Comparison of ENCODE assay signal across 2 cellular contexts in the genomic region with DNA sequence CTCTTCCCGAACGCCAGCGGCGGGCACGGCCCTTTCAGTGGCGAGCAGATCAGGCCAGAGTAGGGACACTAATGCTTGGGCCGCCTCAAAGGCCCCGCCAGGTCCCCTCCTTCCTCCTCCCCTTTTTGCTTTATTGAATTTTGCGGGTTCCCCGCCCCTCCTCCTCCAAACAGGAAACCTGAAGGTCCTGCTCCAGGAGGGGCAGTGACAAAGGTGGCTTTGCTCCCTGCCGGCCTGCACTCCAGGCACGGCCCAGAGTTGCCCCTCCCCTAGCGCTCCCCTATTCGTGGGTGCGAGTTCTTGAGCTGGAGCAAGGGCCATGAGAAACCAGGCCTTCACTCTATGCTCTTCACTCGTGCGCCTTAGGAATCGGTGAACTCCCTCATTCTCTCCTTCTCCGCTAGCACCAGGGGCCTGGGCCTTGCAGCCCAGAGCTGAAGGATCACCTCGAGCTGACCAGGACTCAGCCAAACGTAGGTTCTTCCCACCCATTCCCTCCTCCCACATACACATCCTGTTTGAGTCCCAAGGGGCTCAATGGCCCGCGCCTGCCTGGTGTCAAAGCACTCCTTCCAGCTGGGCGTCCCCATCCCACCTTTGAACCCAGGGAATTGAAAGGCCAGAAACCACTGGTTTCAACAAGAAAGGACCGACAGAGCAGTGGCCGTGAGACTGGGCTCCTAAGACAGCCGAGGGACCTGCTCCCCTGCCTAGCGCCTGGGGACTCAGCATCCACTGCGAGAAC.
TF ChIP-seq lines count a peak whose summit lies in the region.

No MANE protein-coding gene starts in this region.

TF ChIP-seq in SK-N-SH, 30 proteins besides CTCF, POLR2A, EP300 and RAD21 (continued from another document):
- TF ChIP-seq, protein P1, sequence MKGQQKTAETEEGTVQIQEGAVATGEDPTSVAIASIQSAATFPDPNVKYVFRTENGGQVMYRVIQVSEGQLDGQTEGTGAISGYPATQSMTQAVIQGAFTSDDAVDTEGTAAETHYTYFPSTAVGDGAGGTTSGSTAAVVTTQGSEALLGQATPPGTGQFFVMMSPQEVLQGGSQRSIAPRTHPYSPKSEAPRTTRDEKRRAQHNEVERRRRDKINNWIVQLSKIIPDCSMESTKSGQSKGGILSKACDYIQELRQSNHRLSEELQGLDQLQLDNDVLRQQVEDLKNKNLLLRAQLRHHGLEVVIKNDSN (IDR thresholded peaks at IDR 0.05; ENCODE audit: borderline replicate concordance, low read depth): no peak
- no peak for TF ChIP-seq RCOR1 (IDR thresholded peaks at IDR 0.05; ENCODE audit: low read length)
- TF ChIP-seq, protein P2, sequence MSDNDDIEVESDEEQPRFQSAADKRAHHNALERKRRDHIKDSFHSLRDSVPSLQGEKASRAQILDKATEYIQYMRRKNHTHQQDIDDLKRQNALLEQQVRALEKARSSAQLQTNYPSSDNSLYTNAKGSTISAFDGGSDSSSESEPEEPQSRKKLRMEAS (IDR thresholded peaks at IDR 0.05; ENCODE audit: low read depth): no peak
- no peak for TF ChIP-seq GATA2 (CRISPR knock-in tag; IDR thresholded peaks at IDR 0.05)
- TF ChIP-seq MXI1 (IDR thresholded peaks at IDR 0.05; ENCODE audit: low read depth, low read length): no peak
- TF ChIP-seq, protein P3, sequence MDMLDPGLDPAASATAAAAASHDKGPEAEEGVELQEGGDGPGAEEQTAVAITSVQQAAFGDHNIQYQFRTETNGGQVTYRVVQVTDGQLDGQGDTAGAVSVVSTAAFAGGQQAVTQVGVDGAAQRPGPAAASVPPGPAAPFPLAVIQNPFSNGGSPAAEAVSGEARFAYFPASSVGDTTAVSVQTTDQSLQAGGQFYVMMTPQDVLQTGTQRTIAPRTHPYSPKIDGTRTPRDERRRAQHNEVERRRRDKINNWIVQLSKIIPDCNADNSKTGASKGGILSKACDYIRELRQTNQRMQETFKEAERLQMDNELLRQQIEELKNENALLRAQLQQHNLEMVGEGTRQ (IDR thresholded peaks at IDR 0.05; ENCODE audit: borderline replicate concordance, low read depth, low read length): no peak
- TF ChIP-seq JUND (IDR thresholded peaks at IDR 0.05): no peak
- TF ChIP-seq MEF2A (IDR thresholded peaks at IDR 0.05; ENCODE audit: borderline replicate concordance, low read depth): no peak
- no peak for TF ChIP-seq ELF1 (IDR thresholded peaks at IDR 0.05)
- no peak for TF ChIP-seq YY1 (IDR thresholded peaks at IDR 0.05; ENCODE audit: low read depth)

TF ChIP-seq in SK-N-SH treated with all-trans-retinoic acid at 6 μM for 48 hours, 23 proteins besides CTCF, POLR2A, EP300 and RAD21 (continued from another document):
- TF ChIP-seq, protein P4, sequence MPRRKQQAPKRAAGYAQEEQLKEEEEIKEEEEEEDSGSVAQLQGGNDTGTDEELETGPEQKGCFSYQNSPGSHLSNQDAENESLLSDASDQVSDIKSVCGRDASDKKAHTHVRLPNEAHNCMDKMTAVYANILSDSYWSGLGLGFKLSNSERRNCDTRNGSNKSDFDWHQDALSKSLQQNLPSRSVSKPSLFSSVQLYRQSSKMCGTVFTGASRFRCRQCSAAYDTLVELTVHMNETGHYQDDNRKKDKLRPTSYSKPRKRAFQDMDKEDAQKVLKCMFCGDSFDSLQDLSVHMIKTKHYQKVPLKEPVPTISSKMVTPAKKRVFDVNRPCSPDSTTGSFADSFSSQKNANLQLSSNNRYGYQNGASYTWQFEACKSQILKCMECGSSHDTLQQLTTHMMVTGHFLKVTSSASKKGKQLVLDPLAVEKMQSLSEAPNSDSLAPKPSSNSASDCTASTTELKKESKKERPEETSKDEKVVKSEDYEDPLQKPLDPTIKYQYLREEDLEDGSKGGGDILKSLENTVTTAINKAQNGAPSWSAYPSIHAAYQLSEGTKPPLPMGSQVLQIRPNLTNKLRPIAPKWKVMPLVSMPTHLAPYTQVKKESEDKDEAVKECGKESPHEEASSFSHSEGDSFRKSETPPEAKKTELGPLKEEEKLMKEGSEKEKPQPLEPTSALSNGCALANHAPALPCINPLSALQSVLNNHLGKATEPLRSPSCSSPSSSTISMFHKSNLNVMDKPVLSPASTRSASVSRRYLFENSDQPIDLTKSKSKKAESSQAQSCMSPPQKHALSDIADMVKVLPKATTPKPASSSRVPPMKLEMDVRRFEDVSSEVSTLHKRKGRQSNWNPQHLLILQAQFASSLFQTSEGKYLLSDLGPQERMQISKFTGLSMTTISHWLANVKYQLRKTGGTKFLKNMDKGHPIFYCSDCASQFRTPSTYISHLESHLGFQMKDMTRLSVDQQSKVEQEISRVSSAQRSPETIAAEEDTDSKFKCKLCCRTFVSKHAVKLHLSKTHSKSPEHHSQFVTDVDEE (CRISPR knock-in tag; IDR thresholded peaks at IDR 0.05): no peak
- TF ChIP-seq TCF4 (CRISPR knock-in tag; IDR thresholded peaks at IDR 0.05; ENCODE audit: borderline replicate concordance) (no peak), PPARA (CRISPR knock-in tag; IDR thresholded peaks at IDR 0.05; ENCODE audit: borderline replicate concordance) (no peak), ZNF565 (CRISPR knock-in tag; conservative IDR thresholded peaks at IDR 0.05; ENCODE audit: low read depth) (no peak), ESRRG (CRISPR knock-in tag; IDR thresholded peaks at IDR 0.05) (no peak), GLIS3 (CRISPR knock-in tag; IDR thresholded peaks at IDR 0.05) (no peak), SNAI2 (CRISPR knock-in tag; IDR thresholded peaks at IDR 0.05) (no peak), ZNF8 (CRISPR knock-in tag; IDR thresholded peaks at IDR 0.05) (no peak), BACH2 (CRISPR knock-in tag; IDR thresholded peaks at IDR 0.05; ENCODE audit: borderline replicate concordance) (no peak), CSDC2 (CRISPR knock-in tag; IDR thresholded peaks at IDR 0.05) (no peak), ZNF70 (CRISPR knock-in tag; IDR thresholded peaks at IDR 0.05) (no peak), ZC3H10 (CRISPR knock-in tag; IDR thresholded peaks at IDR 0.05) (no peak), ARNTL (CRISPR knock-in tag; IDR thresholded peaks at IDR 0.05; ENCODE audit: borderline replicate concordance, low read depth) (no peak), OSR1 (CRISPR knock-in tag; IDR thresholded peaks at IDR 0.05) (no peak)
- TF ChIP-seq, protein P5, sequence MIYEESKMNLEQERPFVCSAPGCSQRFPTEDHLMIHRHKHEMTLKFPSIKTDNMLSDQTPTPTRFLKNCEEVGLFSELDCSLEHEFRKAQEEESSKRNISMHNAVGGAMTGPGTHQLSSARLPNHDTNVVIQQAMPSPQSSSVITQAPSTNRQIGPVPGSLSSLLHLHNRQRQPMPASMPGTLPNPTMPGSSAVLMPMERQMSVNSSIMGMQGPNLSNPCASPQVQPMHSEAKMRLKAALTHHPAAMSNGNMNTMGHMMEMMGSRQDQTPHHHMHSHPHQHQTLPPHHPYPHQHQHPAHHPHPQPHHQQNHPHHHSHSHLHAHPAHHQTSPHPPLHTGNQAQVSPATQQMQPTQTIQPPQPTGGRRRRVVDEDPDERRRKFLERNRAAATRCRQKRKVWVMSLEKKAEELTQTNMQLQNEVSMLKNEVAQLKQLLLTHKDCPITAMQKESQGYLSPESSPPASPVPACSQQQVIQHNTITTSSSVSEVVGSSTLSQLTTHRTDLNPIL (CRISPR knock-in tag; IDR thresholded peaks at IDR 0.05; ENCODE audit: low read depth): no peak
- TF ChIP-seq, protein P6, sequence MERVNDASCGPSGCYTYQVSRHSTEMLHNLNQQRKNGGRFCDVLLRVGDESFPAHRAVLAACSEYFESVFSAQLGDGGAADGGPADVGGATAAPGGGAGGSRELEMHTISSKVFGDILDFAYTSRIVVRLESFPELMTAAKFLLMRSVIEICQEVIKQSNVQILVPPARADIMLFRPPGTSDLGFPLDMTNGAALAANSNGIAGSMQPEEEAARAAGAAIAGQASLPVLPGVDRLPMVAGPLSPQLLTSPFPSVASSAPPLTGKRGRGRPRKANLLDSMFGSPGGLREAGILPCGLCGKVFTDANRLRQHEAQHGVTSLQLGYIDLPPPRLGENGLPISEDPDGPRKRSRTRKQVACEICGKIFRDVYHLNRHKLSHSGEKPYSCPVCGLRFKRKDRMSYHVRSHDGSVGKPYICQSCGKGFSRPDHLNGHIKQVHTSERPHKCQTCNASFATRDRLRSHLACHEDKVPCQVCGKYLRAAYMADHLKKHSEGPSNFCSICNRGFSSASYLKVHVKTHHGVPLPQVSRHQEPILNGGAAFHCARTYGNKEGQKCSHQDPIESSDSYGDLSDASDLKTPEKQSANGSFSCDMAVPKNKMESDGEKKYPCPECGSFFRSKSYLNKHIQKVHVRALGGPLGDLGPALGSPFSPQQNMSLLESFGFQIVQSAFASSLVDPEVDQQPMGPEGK (CRISPR knock-in tag; IDR thresholded peaks at IDR 0.05; ENCODE audit: borderline replicate concordance): no peak
TF ChIP-seq in SK-N-SH treated with all-trans-retinoic acid at 6 μM for 48 hours: peak in this region for 0.
